In the genomic region with DNA sequence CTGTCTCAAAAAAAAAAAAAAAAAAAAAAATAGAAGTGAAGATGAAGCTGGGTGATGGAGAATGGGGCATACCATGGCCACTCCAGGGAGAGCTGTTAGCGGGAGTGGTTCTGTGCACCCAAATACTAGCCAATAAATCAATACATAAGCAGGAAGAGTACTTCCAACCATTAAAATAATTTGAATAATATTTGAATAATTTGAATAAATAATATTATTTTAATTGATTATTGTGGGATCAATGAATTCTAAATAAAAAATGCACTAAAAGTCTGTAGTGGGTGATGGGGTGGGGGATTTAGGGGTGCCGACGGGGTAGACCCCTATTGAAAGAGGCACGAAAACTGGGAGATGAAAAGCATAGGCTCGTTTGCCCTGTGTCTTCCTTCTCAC, we compare ENCODE assay signal across 1 cellular context.
A peak's percentile ranks its signal among the peaks of the same experiment; 100 is the strongest.
TF ChIP-seq lines count a peak whose summit lies in the region.

No MANE protein-coding gene starts in this region.

TF ChIP-seq in HepG2, 621 proteins besides CTCF, POLR2A, EP300 and RAD21:
- TF ChIP-seq ZNF253 (CRISPR knock-in tag; IDR thresholded peaks at IDR 0.05; ENCODE audit: borderline replicate concordance) (no peak), NCOA1 (CRISPR knock-in tag; IDR thresholded peaks at IDR 0.05) (peak; percentile 26; the same call in 1 of the 2 replicates)
